In genomic region chr17:36103401-36103975, GRCh38 we compare ENCODE assay signal across 9 cellular contexts. TPM values are rescaled to one million over a fixed set of nuclear protein-coding genes. Genes with fewer than 3 reads are reported as not detected.
DNase-seq lines count a peak whose midpoint lies in the region; ATAC-seq and TF ChIP-seq lines count a peak whose summit lies in the region.
"Not testable (repeated sequence)": the region's sequence is repeated elsewhere in the genome, so short reads cannot be mapped to it uniquely, and the experiment has no call there.
"Had no signal": no experiment of that assay in that cellular context is flagged by ENCODE, and none has a peak within 500 bp of the region (broad histone marks: within the 10 kb centered on the region; RNA-seq: fewer than 3 reads in every experiment).

TSS of gene CCL4 (plus strand) at chr17:36103827. CDS start at chr17:36103906, 79 bp downstream.

- H3K27ac Mint-ChIP-seq in T-helper 2 cell treated with Interferon-gamma antibody and Interleukin-4, amounts not matched to agents 5 μg/mL and 100 μg/mL, for 36 hours: not testable (repeated sequence)
- H3K27ac Mint-ChIP-seq in stimulated activated naive CD8-positive, alpha-beta T cell treated with anti-CD3 and anti-CD28 coated beads, Interleukin-15, Interleukin-2, amounts not matched to agents 100 ng/mL and 50 ng/mL, for 24 hours: peak within 1 kb of the TSS; percentile 92

- TF ChIP-seq POLR2A in GM18505 (IDR thresholded peaks at IDR 0.05; ENCODE audit: borderline replicate concordance, extremely low read depth, insufficient read depth, insufficient read length): peak; percentile 58

- H3K27me3 ChIP-seq in HL-60 (ENCODE audit: insufficient read depth, poor library complexity, severe bottlenecking); lower lobe of right lung (ENCODE audit: low read depth): not testable (repeated sequence)

- H3K36me3 ChIP-seq in lower lobe of right lung: not testable (repeated sequence)

- not testable (repeated sequence) for H3K4me1 ChIP-seq in lower lobe of right lung

- intact Hi-C loops in lower lobe of right lung (cut with DNase I): not testable (repeated sequence)

- H3K9me3 ChIP-seq in lower lobe of right lung: not testable (repeated sequence)

- H3K27me3 Mint-ChIP-seq in T-helper 2 cell treated with Interferon-gamma antibody and Interleukin-4, amounts not matched to agents 5 μg/mL and 100 μg/mL, for 36 hours (ENCODE audit: low read depth): peaks cover 13% of the 10 kb centered on the region
- H3K27me3 Mint-ChIP-seq in stimulated activated naive CD8-positive, alpha-beta T cell treated with anti-CD3 and anti-CD28 coated beads, Interleukin-15, Interleukin-2, amounts not matched to agents 100 ng/mL and 50 ng/mL, for 24 hours: peaks cover 12% of the 10 kb centered on the region

- not testable (repeated sequence) for TF ChIP-seq CTCF in HL-60 (IDR thresholded peaks at IDR 0.05; ENCODE audit: insufficient read depth, low read length); lower lobe of right lung (IDR thresholded peaks at IDR 0.05)

- ATAC-seq in GM18505 (IDR thresholded peaks at IDR 0.05; ENCODE audit: unreplicated experiment): peak; percentile 67
- peak; percentile 71 for ATAC-seq in GM21381 (IDR thresholded peaks at IDR 0.05; ENCODE audit: unreplicated experiment)
- peak; percentile 61 for ATAC-seq in HG02970 (IDR thresholded peaks at IDR 0.05; ENCODE audit: low FRiP score, unreplicated experiment)
- ATAC-seq in lower lobe of right lung: peak; percentile 83

- not testable (repeated sequence) for H3K9me3 Mint-ChIP-seq in T-helper 2 cell treated with Interferon-gamma antibody and Interleukin-4, amounts not matched to agents 5 μg/mL and 100 μg/mL, for 36 hours; stimulated activated naive CD8-positive, alpha-beta T cell treated with anti-CD3 and anti-CD28 coated beads, Interleukin-15, Interleukin-2, amounts not matched to agents 100 ng/mL and 50 ng/mL, for 24 hours

- H3K27ac ChIP-seq in HL-60 (replicated peaks): peak within 1 kb of the TSS; percentile 73
- H3K27ac ChIP-seq in lower lobe of right lung: not testable (repeated sequence)

- not testable (repeated sequence) for H3K4me3 ChIP-seq in HL-60 (replicated peaks; ENCODE audit: insufficient read depth, low read length)
- peak within 1 kb of the TSS; percentile 14 for H3K4me3 ChIP-seq in lower lobe of right lung

- not testable (repeated sequence) for H3K36me3 Mint-ChIP-seq in T-helper 2 cell treated with Interferon-gamma antibody and Interleukin-4, amounts not matched to agents 5 μg/mL and 100 μg/mL, for 36 hours (ENCODE audit: low read depth)
- peaks cover 20% of the 10 kb centered on the region for H3K36me3 Mint-ChIP-seq in stimulated activated naive CD8-positive, alpha-beta T cell treated with anti-CD3 and anti-CD28 coated beads, Interleukin-15, Interleukin-2, amounts not matched to agents 100 ng/mL and 50 ng/mL, for 24 hours (ENCODE audit: low read depth)

- H3K4me3 Mint-ChIP-seq in T-helper 2 cell treated with Interferon-gamma antibody and Interleukin-4, amounts not matched to agents 5 μg/mL and 100 μg/mL, for 36 hours: peak within 1 kb of the TSS; percentile 42
- peak within 1 kb of the TSS; percentile 91 for H3K4me3 Mint-ChIP-seq in stimulated activated naive CD8-positive, alpha-beta T cell treated with anti-CD3 and anti-CD28 coated beads, Interleukin-15, Interleukin-2, amounts not matched to agents 100 ng/mL and 50 ng/mL, for 24 hours

- H3K4me1 Mint-ChIP-seq in T-helper 2 cell treated with Interferon-gamma antibody and Interleukin-4, amounts not matched to agents 5 μg/mL and 100 μg/mL, for 36 hours (ENCODE audit: low read depth): not testable (repeated sequence)
- H3K4me1 Mint-ChIP-seq in stimulated activated naive CD8-positive, alpha-beta T cell treated with anti-CD3 and anti-CD28 coated beads, Interleukin-15, Interleukin-2, amounts not matched to agents 100 ng/mL and 50 ng/mL, for 24 hours (ENCODE audit: low read depth): peaks cover 76% of the 10 kb centered on the region

- peak; percentile 66 to 86 for DNase-seq in HL-60 (ENCODE audit: low read depth in 1 of 2, low spot score in 1 of 2)
- DNase-seq in T-helper 2 cell treated with Interferon-gamma antibody and Interleukin-4, amounts not matched to agents 5 μg/mL and 100 μg/mL, for 36 hours (ENCODE audit: low spot score); lower lobe of right lung: not testable (repeated sequence)
- DNase-seq in activated naive CD4-positive, alpha-beta T cell treated with Interleukin-2 at 50 U/mL for 16 hours: peak; percentile 37

RNA-seq across cellular contexts. Expression of gene CCL4, which starts in this region (rescaled TPM):
- 11.9 TPM for total RNA-seq in lower lobe of right lung
- total RNA-seq: bronchial epithelial cell had no signal
